Comparison of ENCODE assay signal across 15 cellular contexts in the genomic region with DNA sequence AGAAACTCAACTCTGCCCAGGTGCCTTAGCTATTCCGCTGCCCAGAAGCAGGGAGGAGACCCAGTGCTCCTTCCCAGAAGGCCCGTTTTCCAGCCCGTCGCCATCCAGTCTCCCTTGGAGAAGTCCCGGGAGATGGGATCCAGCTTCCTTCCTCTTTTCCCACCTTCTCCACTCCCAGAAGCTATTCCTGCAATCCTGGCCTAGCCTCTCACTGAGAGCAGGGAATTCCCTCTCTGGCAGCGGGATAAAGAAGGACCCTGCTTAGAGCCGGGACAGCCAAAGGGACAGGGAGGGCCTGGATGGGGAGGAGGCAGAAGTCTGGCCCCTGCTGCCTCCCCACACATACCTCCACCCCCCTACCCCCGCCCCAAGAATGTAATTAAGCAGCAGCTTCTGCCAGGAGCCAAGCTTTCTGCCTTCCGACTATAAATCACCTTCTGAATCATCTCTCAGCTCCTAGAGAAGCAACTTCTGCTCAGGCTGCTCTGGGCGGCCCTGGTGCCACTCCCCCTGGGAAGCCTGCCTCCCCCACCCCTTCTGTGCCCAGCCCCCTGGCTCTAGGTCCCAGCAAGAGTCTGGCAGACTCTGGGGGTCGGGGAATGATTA. TPM values are rescaled to one million over a fixed set of nuclear protein-coding genes. Genes with fewer than 3 reads are reported as not detected.
DNase-seq lines count a peak whose midpoint lies in the region; ATAC-seq, FAIRE-seq and TF ChIP-seq lines count a peak whose summit lies in the region.
"Had no signal": no experiment of that assay in that cellular context is flagged by ENCODE, and none has a peak within 500 bp of the region (broad histone marks: within the 10 kb centered on the region; RNA-seq: fewer than 3 reads in every experiment).

No MANE protein-coding gene starts in this region.

- H2AFZ ChIP-seq in neural cell (ENCODE audit: low read depth, low read length): no peak overlapping the region

- intact Hi-C loops in naive thymus-derived CD4-positive, alpha-beta T cell (cut with micrococcal nuclease): no loop called here

- peaks cover 0 to 8% (median 0%) of the 10 kb centered on the region in 7 donors for H3K4me1 Mint-ChIP-seq in naive thymus-derived CD4-positive, alpha-beta T cell
- H3K4me1 Mint-ChIP-seq: activated CD4-positive, alpha-beta T cell treated with anti-CD3 and anti-CD28 coated beads, Interleukin-2, amount 10 ng/mL, durations not matched to agents 7 days and 5 days had no signal

- H3K36me3 ChIP-seq in bronchial epithelial cell (ENCODE audit: control insufficient read depth, insufficient read depth, low read length) (no peaks in the 10 kb centered on the region), neural cell (ENCODE audit: insufficient read depth, low read length) (no peaks in the 10 kb centered on the region)
- no peaks in the 10 kb centered on the region for H3K36me3 ChIP-seq in naive thymus-derived CD4-positive, alpha-beta T cell (ENCODE audit: control insufficient read depth in 2 of 3, insufficient read depth in 3 of 3, low read length in 3 of 3)
- H3K36me3 ChIP-seq: BLaER1 treated with 17β-estradiol and CSF1 and Interleukin-3, amounts not matched to agents 10 nM and 100 nM had no signal

- no peaks in the 10 kb centered on the region for H3K4me1 ChIP-seq in naive thymus-derived CD4-positive, alpha-beta T cell (ENCODE audit: control insufficient read depth in 2 of 2, insufficient read depth in 2 of 2, low read length in 2 of 2)
- H3K4me1 ChIP-seq: BLaER1 treated with 17β-estradiol and CSF1 and Interleukin-3, amounts not matched to agents 10 nM and 100 nM; psoas muscle had no signal

- TF ChIP-seq CTCF in bronchial epithelial cell (IDR thresholded peaks at IDR 0.05; ENCODE audit: insufficient read depth, low read length, severe bottlenecking) (no peak), neural cell (IDR thresholded peaks at IDR 0.05; ENCODE audit: poor library complexity, severe bottlenecking) (no peak)

- no peak overlapping the region for H3K4me3 Mint-ChIP-seq in naive thymus-derived CD4-positive, alpha-beta T cell
- H3K4me3 Mint-ChIP-seq: activated CD4-positive, alpha-beta T cell treated with anti-CD3 and anti-CD28 coated beads, Interleukin-2, amount 10 ng/mL, durations not matched to agents 7 days and 5 days; stimulated activated naive CD8-positive, alpha-beta T cell treated with anti-CD3 and anti-CD28 coated beads, Interleukin-15, Interleukin-2, amounts not matched to agents 100 ng/mL and 50 ng/mL, for 24 hours; T-helper 1 cell treated with Interleukin-12 subunit alpha and Interleukin-12 subunit beta and Interleukin-4 antibody, amounts not matched to agents 30 μg/mL and 1 μg/mL, for 36 hours had no signal

- H3K27ac ChIP-seq in neural cell (ENCODE audit: low read length): no peak overlapping the region
- no peak overlapping the region for H3K27ac ChIP-seq in naive thymus-derived CD4-positive, alpha-beta T cell (ENCODE audit: low read depth, low read length)
- H3K27ac ChIP-seq: BLaER1 treated with 17β-estradiol and CSF1 and Interleukin-3, amounts not matched to agents 10 nM and 100 nM; psoas muscle had no signal

- H3F3A ChIP-seq in neural cell (ENCODE audit: insufficient read depth, low read length, poor library complexity, severe bottlenecking): no peaks in the 10 kb centered on the region

- no peaks in the 10 kb centered on the region for H4K20me1 ChIP-seq in neural cell (ENCODE audit: insufficient read depth)

- H3K9me3 ChIP-seq in neural cell (ENCODE audit: low read length): no peaks in the 10 kb centered on the region
- H3K9me3 ChIP-seq in naive thymus-derived CD4-positive, alpha-beta T cell (ENCODE audit: control insufficient read depth in 2 of 3, low read length in 3 of 3): no peaks in the 10 kb centered on the region
- H3K9me3 ChIP-seq: BLaER1 treated with 17β-estradiol and CSF1 and Interleukin-3, amounts not matched to agents 10 nM and 100 nM; psoas muscle had no signal

- no peak for ATAC-seq in HG02981 (IDR thresholded peaks at IDR 0.05; ENCODE audit: unreplicated experiment)
- ATAC-seq in naive thymus-derived CD4-positive, alpha-beta T cell: no peak
- ATAC-seq: psoas muscle had no signal

- H3K4me3 ChIP-seq in bronchial epithelial cell (ENCODE audit: low read depth, low read length) (no peak overlapping the region), neural cell (ENCODE audit: low read length) (no peak overlapping the region)
- H3K4me3 ChIP-seq in naive thymus-derived CD4-positive, alpha-beta T cell (ENCODE audit: low read length): no peak overlapping the region
- H3K4me3 ChIP-seq: BLaER1 treated with 17β-estradiol and CSF1 and Interleukin-3, amounts not matched to agents 10 nM and 100 nM; psoas muscle had no signal

- POLR2A ChIA-PET in naive thymus-derived CD4-positive, alpha-beta T cell (lab: Charles Lee): no interaction called here

- peaks cover 0 to 6% (median 0%) of the 10 kb centered on the region in 5 donors for H3K36me3 Mint-ChIP-seq in naive thymus-derived CD4-positive, alpha-beta T cell

- H3K27me3 ChIP-seq in bronchial epithelial cell (ENCODE audit: control insufficient read depth, insufficient read depth, low read length) (peaks cover 6% of the 10 kb centered on the region), neural cell (ENCODE audit: insufficient read depth, low read depth, low read length) (peaks cover 41% of the 10 kb centered on the region)
- H3K27me3 ChIP-seq in naive thymus-derived CD4-positive, alpha-beta T cell (ENCODE audit: control insufficient read depth in 2 of 2, insufficient read depth in 2 of 2, low read length in 2 of 2): peaks cover 10 to 27% of the 10 kb centered on the region in 2 donors

- DNase-seq in Daoy (ENCODE audit: low read depth): peak; percentile 58
- DNase-seq in NCI-H2227 (lab: John Stamatoyannopoulos, UW; ENCODE audit: unreplicated experiment): peak; percentile 31
- peak; percentile 26 for DNase-seq in bronchial epithelial cell (ENCODE audit: low read depth)
- DNase-seq in iPS-NIHi11 (ENCODE audit: low spot score): no peak
- DNase-seq in OCI-M2 (lab: John Stamatoyannopoulos, UW; ENCODE audit: unreplicated experiment): no peak
- DNase-seq in naive thymus-derived CD4-positive, alpha-beta T cell: no peak
- DNase-seq: activated CD4-positive, alpha-beta T cell treated with anti-CD3 and anti-CD28 coated beads, Interleukin-2, amount 10 ng/mL, durations not matched to agents 7 days and 5 days; GF-D8; hippocampal formation; psoas muscle had no signal

- no peak overlapping the region for H3K4me2 ChIP-seq in neural cell (ENCODE audit: low read length)
- H3K4me2 ChIP-seq: BLaER1 treated with 17β-estradiol and CSF1 and Interleukin-3, amounts not matched to agents 10 nM and 100 nM had no signal

- no peak for TF ChIP-seq RAD21 in neural cell (conservative IDR thresholded peaks at IDR 0.05)

- no peak for FAIRE-seq in bronchial epithelial cell (lab: Jason Lieb, UNC)

- no peak overlapping the region for H3K9ac ChIP-seq in neural cell (ENCODE audit: low read length)
- H3K9ac ChIP-seq: BLaER1 treated with 17β-estradiol and CSF1 and Interleukin-3, amounts not matched to agents 10 nM and 100 nM had no signal

- no peaks in the 10 kb centered on the region for H3K9me2 ChIP-seq in neural cell (ENCODE audit: insufficient read depth, low read length)

- H3K9me3 Mint-ChIP-seq in naive thymus-derived CD4-positive, alpha-beta T cell: peaks cover 0 to 3% (median 0%) of the 10 kb centered on the region in 11 donors
- H3K9me3 Mint-ChIP-seq: activated CD4-positive, alpha-beta T cell treated with anti-CD3 and anti-CD28 coated beads, Interleukin-2, amount 10 ng/mL, durations not matched to agents 7 days and 5 days; stimulated activated naive CD8-positive, alpha-beta T cell treated with anti-CD3 and anti-CD28 coated beads, Interleukin-15, Interleukin-2, amounts not matched to agents 100 ng/mL and 50 ng/mL, for 24 hours; T-helper 1 cell treated with Interleukin-12 subunit alpha and Interleukin-12 subunit beta and Interleukin-4 antibody, amounts not matched to agents 30 μg/mL and 1 μg/mL, for 36 hours had no signal

- CTCF ChIA-PET in naive thymus-derived CD4-positive, alpha-beta T cell (lab: Charles Lee): no interaction called here

- TF ChIP-seq EP300 in neural cell (conservative IDR thresholded peaks at IDR 0.05; ENCODE audit: poor library complexity, severe bottlenecking): no peak

- H3K27ac Mint-ChIP-seq in naive thymus-derived CD4-positive, alpha-beta T cell: no peak overlapping the region
- H3K27ac Mint-ChIP-seq: activated CD4-positive, alpha-beta T cell treated with anti-CD3 and anti-CD28 coated beads, Interleukin-2, amount 10 ng/mL, durations not matched to agents 7 days and 5 days; stimulated activated naive CD8-positive, alpha-beta T cell treated with anti-CD3 and anti-CD28 coated beads, Interleukin-15, Interleukin-2, amounts not matched to agents 100 ng/mL and 50 ng/mL, for 24 hours; T-helper 1 cell treated with Interleukin-12 subunit alpha and Interleukin-12 subunit beta and Interleukin-4 antibody, amounts not matched to agents 30 μg/mL and 1 μg/mL, for 36 hours had no signal

- H3K79me2 ChIP-seq in neural cell (replicated peaks; ENCODE audit: insufficient read depth, low read length): no peaks in the 10 kb centered on the region

- peaks cover 46 to 57% (median 52%) of the 10 kb centered on the region in 5 donors for H3K27me3 Mint-ChIP-seq in naive thymus-derived CD4-positive, alpha-beta T cell

RNA-seq across cellular contexts. Expression of a gene that starts 6.4 kb away (rescaled TPM):
- 2.4 and 3.4 TPM in 2 replicates for total RNA-seq in Daoy (2014; rRNA removed; shearing (Covaris generic))
- total RNA-seq in bronchial epithelial cell: 0.79 and 1.0 TPM in 2 replicates
- 7.6 TPM in 2 replicates for polyA plus RNA-seq in neural cell
- polyA minus RNA-seq in neural cell: 6.1 and 7.1 TPM in 2 replicates
- under 1 TPM in 1 of 5 experiments, not detected in 4; 0.24 TPM for total RNA-seq in naive thymus-derived CD4-positive, alpha-beta T cell
- under 1 TPM in 1 of 2 donors, not detected in 1; 0.07 TPM for polyA plus RNA-seq in naive thymus-derived CD4-positive, alpha-beta T cell
- total RNA-seq: activated CD4-positive, alpha-beta T cell treated with anti-CD3 and anti-CD28 coated beads, Interleukin-2, amount 10 ng/mL, durations not matched to agents 7 days and 5 days had no signal

RNA-seq across cellular contexts. Expression of a gene that starts 39.3 kb away (rescaled TPM):
- total RNA-seq in Daoy (2014; rRNA removed; shearing (Covaris generic)): 0.06 TPM in 1 of 2 replicates, not detected in the other
- not detected in 2 replicates for total RNA-seq in bronchial epithelial cell
- polyA plus RNA-seq in neural cell: not detected in 2 replicates
- polyA minus RNA-seq in neural cell: not detected in 2 replicates
- not detected for total RNA-seq in naive thymus-derived CD4-positive, alpha-beta T cell
- polyA plus RNA-seq in naive thymus-derived CD4-positive, alpha-beta T cell: not detected
- total RNA-seq: activated CD4-positive, alpha-beta T cell treated with anti-CD3 and anti-CD28 coated beads, Interleukin-2, amount 10 ng/mL, durations not matched to agents 7 days and 5 days had no signal

Comparison
In these comparisons a context has a peak if more than half of its experiments do, and no peak if none do; other contexts are left out.
1. DNase-seq: peak in Daoy (single experiment), NCI-H2227 (single experiment) and bronchial epithelial cell (single experiment); none in iPS-NIHi11 (single experiment), OCI-M2 (single experiment) and naive thymus-derived CD4-positive, alpha-beta T cell (0 of 9).